Comparison of ENCODE assay signal across 28 cellular contexts in genomic region chr6:153525998-153526397, GRCh38.
"Had no signal": no experiment of that assay in that cellular context is flagged by ENCODE, and none has a peak within 500 bp of the region (broad histone marks: within the 10 kb centered on the region; RNA-seq: fewer than 3 reads in every experiment).

No MANE protein-coding gene starts in this region.

- FAIRE-seq: colon, endothelial cell of umbilical vein, frontal cortex, islet of Langerhans, keratinocyte had no signal

- DNase-seq: dermis blood vessel endothelial cell; dorsolateral prefrontal cortex; effector CD4-positive, alpha-beta T cell; effector memory CD4-positive, alpha-beta T cell; erythroblast; esophagus squamous epithelium; foreskin keratinocyte; glutamatergic neuron; head of caudate nucleus; heart right ventricle; hippocampal formation; left cardiac atrium; left lung; left ventricle myocardium superior; lower lobe of right lung; mesenchymal stem cell; mucosa of descending colon; naive B cell; naive thymus-derived CD8-positive, alpha-beta T cell had no signal

- H3K27me3 ChIP-seq: esophagus squamous epithelium, foreskin keratinocyte, heart right ventricle, left lung had no signal

- ATAC-seq: esophagus mucosa; foreskin keratinocyte; heart right ventricle; left cardiac atrium; left lung; left ventricle myocardium superior; lower lobe of right lung; mucosa of descending colon; naive thymus-derived CD8-positive, alpha-beta T cell had no signal

- H3K4me3 ChIP-seq: coronary artery, dorsolateral prefrontal cortex, esophagus squamous epithelium, heart right ventricle, left lung, lower lobe of right lung, mucosa of descending colon had no signal

- H3K4me3 Mint-ChIP-seq: mesothelial cell of epicardium; naive B cell; naive thymus-derived CD8-positive, alpha-beta T cell had no signal

- H3K4me1 ChIP-seq: esophagus squamous epithelium, foreskin keratinocyte, heart right ventricle, left lung, lower lobe of right lung had no signal

- H3K4me1 Mint-ChIP-seq: mesothelial cell of epicardium; naive B cell; naive thymus-derived CD8-positive, alpha-beta T cell had no signal

- H3K27ac ChIP-seq: coronary artery, dorsolateral prefrontal cortex, epithelial cell of prostate, esophagus squamous epithelium, foreskin keratinocyte, heart right ventricle, left lung, lower lobe of right lung had no signal

- H3K27me3 Mint-ChIP-seq: naive B cell; naive thymus-derived CD8-positive, alpha-beta T cell had no signal

- H3K9me3 ChIP-seq: esophagus squamous epithelium, lower lobe of right lung, mucosa of descending colon had no signal

- H3K27ac Mint-ChIP-seq: mesothelial cell of epicardium; naive B cell; naive thymus-derived CD8-positive, alpha-beta T cell had no signal

- H3K36me3 Mint-ChIP-seq: mesothelial cell of epicardium, naive B cell had no signal

- H3K36me3 ChIP-seq: esophagus squamous epithelium, heart right ventricle, left lung, lower lobe of right lung had no signal
